In genomic region chr11:64809781-64810241, GRCh38 we compare ENCODE assay signal across 8 cellular contexts. TPM values are rescaled to one million over a fixed set of nuclear protein-coding genes. Genes with fewer than 3 reads are reported as not detected.
DNase-seq lines count a peak whose midpoint lies in the region; ATAC-seq and TF ChIP-seq lines count a peak whose summit lies in the region.

No MANE protein-coding gene starts in this region.

- peak; percentile 11 to 18 for ATAC-seq in naive B cell (ENCODE audit: low read depth in 2 of 2)
- ATAC-seq in GM21528 (IDR thresholded peaks at IDR 0.05; ENCODE audit: low FRiP score, unreplicated experiment), result no peak

- peaks cover 0 to 18% of the 10 kb centered on the region in 2 donors for H3K36me3 Mint-ChIP-seq in naive B cell

- H3K4me1 Mint-ChIP-seq in naive B cell, result peaks cover 43 to 57% (median 46%) of the 10 kb centered on the region in 3 donors

- peak; percentile 49 for DNase-seq in AG08396 (ENCODE audit: low spot score)
- peak; percentile 46 for DNase-seq in GM20000 (ENCODE audit: low spot score)
- peak; percentile 62 for DNase-seq in SW480 (ENCODE audit: low spot score)
- DNase-seq in epithelial cell of esophagus (ENCODE audit: low read depth), result peak; percentile 77
- DNase-seq in naive B cell, result no peak
- DNase-seq in NCI-H1930 (lab: John Stamatoyannopoulos, UW), result no peak
- DNase-seq in putamen (ENCODE audit: low spot score), result no peak

- H3K27ac Mint-ChIP-seq in naive B cell, result peak overlapping the region in 5 of 6 donors; percentile 44 to 95 (median 93)

- peak overlapping the region; percentile 91 to 99 (median 96) for H3K4me3 Mint-ChIP-seq in naive B cell

- H3K9me3 Mint-ChIP-seq in naive B cell, result no peaks in the 10 kb centered on the region

- no peaks in the 10 kb centered on the region for H3K27me3 Mint-ChIP-seq in naive B cell

- TF ChIP-seq CTCF in GM20000 (IDR thresholded peaks at IDR 0.05; ENCODE audit: extremely low read depth, missing control alignments), result no peak
- no peak for TF ChIP-seq CTCF in epithelial cell of esophagus (IDR thresholded peaks at IDR 0.05; ENCODE audit: insufficient read depth, low read depth, low read length, missing control alignments)

- peak overlapping the region; percentile 78 for H3K4me3 ChIP-seq in epithelial cell of esophagus (ENCODE audit: low read length)

RNA-seq across cellular contexts. Expression of gene MEN1, which starts 0.5 kb away (rescaled TPM):
- polyA plus RNA-seq in naive B cell (ENCODE audit: low read depth in 6 of 6), result 10 to 100 TPM; 12.3 to 49.5 (median 27.4) TPM

RNA-seq across cellular contexts. Expression of gene MAP4K2, which starts 6.8 kb away (rescaled TPM):
- polyA plus RNA-seq in naive B cell (ENCODE audit: low read depth in 6 of 6), result 10 to 100 TPM; 29.8 to 65.0 (median 39.7) TPM

RNA-seq across cellular contexts. Expression of gene SF1, which starts 31.5 kb away (rescaled TPM):
- polyA plus RNA-seq in naive B cell (ENCODE audit: low read depth in 6 of 6), result 100 to 1,000 TPM in 4 of 6 donors, 10 to 100 TPM in 2; 68.6 to 242 (median 132) TPM

RNA-seq across cellular contexts. Expression of gene CDC42BPG, which starts 34.6 kb away (rescaled TPM):
- under 1 TPM in 4 of 6 donors, not detected in 2; 0.17 to 0.57 (median 0.33) TPM for polyA plus RNA-seq in naive B cell (ENCODE audit: low read depth in 6 of 6)

RNA-seq across cellular contexts. Expression of gene PYGM, which starts 50.0 kb away (rescaled TPM):
- 1 to 10 TPM in 5 of 6 donors, not detected in 1; 2.1 to 4.9 (median 2.2) TPM for polyA plus RNA-seq in naive B cell (ENCODE audit: low read depth in 6 of 6)

Comparison
In these comparisons a context has a peak if more than half of its experiments do, and no peak if none do; other contexts are left out.
1. DNase-seq: peak in AG08396 (single experiment), GM20000 (single experiment), SW480 (single experiment) and epithelial cell of esophagus (single experiment); none in naive B cell (single experiment), NCI-H1930 (0 of 2) and putamen (single experiment).